19 cellular contexts compared by ENCODE assay signal in the genomic region with DNA sequence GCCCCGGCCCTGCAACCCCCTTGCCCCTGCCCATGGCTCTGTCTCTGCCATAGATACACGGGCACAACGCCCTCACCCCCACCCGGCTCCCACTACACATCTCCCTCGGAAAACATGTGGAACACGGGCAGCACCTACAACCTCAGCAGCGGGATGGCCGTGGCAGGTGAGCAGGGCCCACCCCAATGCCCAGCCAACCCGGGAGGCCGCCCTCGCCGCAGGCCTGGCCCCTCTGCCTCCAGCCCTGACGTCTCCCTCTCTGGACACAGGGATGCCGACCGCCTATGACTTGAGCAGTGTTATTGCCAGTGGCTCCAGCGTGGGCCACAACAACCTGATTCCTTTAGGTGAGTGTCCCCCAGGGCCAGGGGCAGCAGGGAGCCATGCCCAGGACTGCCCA. TPM values are rescaled to one million over a fixed set of nuclear protein-coding genes. Genes with fewer than 3 reads are reported as not detected.
DNase-seq lines count a peak whose midpoint lies in the region; ATAC-seq and TF ChIP-seq lines count a peak whose summit lies in the region.
"Had no signal": no experiment of that assay in that cellular context is flagged by ENCODE, and none has a peak within 500 bp of the region (broad histone marks: within the 10 kb centered on the region; RNA-seq: fewer than 3 reads in every experiment).

No MANE protein-coding gene starts in this region.

- TF ChIP-seq POLR2A in HCT116 (IDR thresholded peaks at IDR 0.05; ENCODE audit: borderline replicate concordance, extremely low read depth, insufficient read depth, insufficient read length) = no peak

- WGBS in endodermal cell (ENCODE audit: insufficient coverage in 1 of 2, insufficient read length in 1 of 2), 2 experiments = 95 to 100% methylated on average over 1 to 16 of the region's 16 CpGs

- H3K4me1 Mint-ChIP-seq in endodermal cell = no peaks in the 10 kb centered on the region
- no peaks in the 10 kb centered on the region for H3K4me1 Mint-ChIP-seq in activated naive CD8-positive, alpha-beta T cell treated with anti-CD3 and anti-CD28 coated beads, Interleukin-2, amount 50 U/mL, for 24 hours
- H3K4me1 Mint-ChIP-seq: CD4-positive, CD25-positive, alpha-beta regulatory T cell had no signal

- no peak overlapping the region for H3K27ac ChIP-seq in HCT116 (ENCODE audit: low read depth, low read length)
- H3K27ac ChIP-seq in RWPE2 (ENCODE audit: poor library complexity, severe bottlenecking) = no peak overlapping the region
- no peak overlapping the region for H3K27ac ChIP-seq in endodermal cell (ENCODE audit: low read depth, low read length)
- peak overlapping the region; percentile 3 for H3K27ac ChIP-seq in skeletal muscle tissue (ENCODE audit: low read depth, low read length)
- H3K27ac ChIP-seq: HL-60 had no signal

- H3K9me3 Mint-ChIP-seq in endodermal cell = no peaks in the 10 kb centered on the region
- no peaks in the 10 kb centered on the region for H3K9me3 Mint-ChIP-seq in activated naive CD8-positive, alpha-beta T cell treated with anti-CD3 and anti-CD28 coated beads, Interleukin-2, amount 50 U/mL, for 24 hours
- H3K9me3 Mint-ChIP-seq: CD4-positive, CD25-positive, alpha-beta regulatory T cell; T-cell had no signal

- no TSS peak for BruUV-seq in HCT116 (replicated peaks; lab: Mats Ljungman, UMichigan)

- H3K9me3 ChIP-seq in HCT116 (ENCODE audit: control insufficient read depth in 1 of 2, insufficient read depth in 1 of 2, low read depth in 1 of 2, low read length in 2 of 2) (no peaks in the 10 kb centered on the region), RWPE2 (ENCODE audit: severe bottlenecking) (no peaks in the 10 kb centered on the region), endodermal cell (ENCODE audit: control insufficient read depth, low read length) (no peaks in the 10 kb centered on the region), skeletal muscle tissue (ENCODE audit: control insufficient read depth in 3 of 3, low read length in 3 of 3) (no peaks in the 10 kb centered on the region)

- no peak overlapping the region for H3K4me3 ChIP-seq in HCT116 (replicated peaks in 1 of 2; ENCODE audit: low read depth in 1 of 2, low read length in 2 of 2)
- no peak overlapping the region for H3K4me3 ChIP-seq in RWPE2 (ENCODE audit: severe bottlenecking)
- H3K4me3 ChIP-seq in endodermal cell (ENCODE audit: low read length) = no peak overlapping the region
- no peak overlapping the region for H3K4me3 ChIP-seq in skeletal muscle tissue (ENCODE audit: low read length in 3 of 3)

- H3K4me1 ChIP-seq in HCT116 (ENCODE audit: control insufficient read depth in 1 of 2, insufficient read depth in 2 of 2, low read length in 2 of 2) (peaks cover 0 to 3% of the 10 kb centered on the region in 2 experiments; a peak in 2 of 4 replicates), RWPE2 (ENCODE audit: insufficient read depth, poor library complexity, severe bottlenecking) (peaks cover 2% of the 10 kb centered on the region), endodermal cell (ENCODE audit: control insufficient read depth, insufficient read depth, low read length) (no peaks in the 10 kb centered on the region), skeletal muscle tissue (ENCODE audit: control insufficient read depth in 3 of 3, insufficient read depth in 3 of 3, low read length in 3 of 3) (peaks cover 19 to 63% (median 46%) of the 10 kb centered on the region in 3 donors)

- TF ChIP-seq RAD21 in HCT116 (IDR thresholded peaks at IDR 0.05; ENCODE audit: low read depth) = no peak

- H3K9ac ChIP-seq in HCT116 (ENCODE audit: low read length) = no peak overlapping the region
- H3K9ac ChIP-seq in endodermal cell (ENCODE audit: extremely low read depth, low read length, poor library complexity, severe bottlenecking) = no peak overlapping the region
- H3K9ac ChIP-seq in skeletal muscle tissue (ENCODE audit: low read depth in 1 of 3, low read length in 3 of 3) = peak overlapping the region in 1 of 3 donors; percentile 25

- H3K9me2 ChIP-seq in HCT116 (ENCODE audit: insufficient read depth) = no peaks in the 10 kb centered on the region

- H3K27ac Mint-ChIP-seq in endodermal cell = no peak overlapping the region
- H3K27ac Mint-ChIP-seq in activated naive CD8-positive, alpha-beta T cell treated with anti-CD3 and anti-CD28 coated beads, Interleukin-2, amount 50 U/mL, for 24 hours = no peak overlapping the region
- H3K27ac Mint-ChIP-seq: B cell; CD4-positive, CD25-positive, alpha-beta regulatory T cell; T-cell had no signal

- no peak overlapping the region for H3K4me2 ChIP-seq in HCT116 (ENCODE audit: low read length)

- peaks cover 20 to 26% of the 10 kb centered on the region in 2 experiments for H3K36me3 ChIP-seq in HCT116 (ENCODE audit: control insufficient read depth in 1 of 2, insufficient read depth in 2 of 2, low read length in 2 of 2)
- H3K36me3 ChIP-seq in RWPE2 (ENCODE audit: low read depth) = peaks cover 55% of the 10 kb centered on the region
- H3K36me3 ChIP-seq in endodermal cell (ENCODE audit: control insufficient read depth, insufficient read depth, low read length) = peaks cover 32% of the 10 kb centered on the region
- peaks cover 46 to 67% (median 59%) of the 10 kb centered on the region in 3 donors for H3K36me3 ChIP-seq in skeletal muscle tissue (ENCODE audit: control insufficient read depth in 3 of 3, insufficient read depth in 3 of 3, low read length in 3 of 3)

- no peak overlapping the region for H2AFZ ChIP-seq in HCT116 (ENCODE audit: low read depth, low read length, poor library complexity, severe bottlenecking)

- intact Hi-C loops in HCT116 (cut with micrococcal nuclease) = no loop called here

- no peaks in the 10 kb centered on the region for H4K20me1 ChIP-seq in HCT116 (ENCODE audit: insufficient read depth)

- DNase-seq in HCT116 (ENCODE audit: low read depth, low spot score) (no peak), RWPE2 (ENCODE audit: low spot score) (peak; percentile 58), endodermal cell (peak; percentile 43), hepatic stellate cell (ENCODE audit: low spot score) (no peak), HuH-7 (ENCODE audit: low spot score) (no peak)
- DNase-seq in activated naive CD8-positive, alpha-beta T cell treated with anti-CD3 and anti-CD28 coated beads, Interleukin-2, amount 50 U/mL, for 24 hours = no peak
- DNase-seq: CD4-positive, CD25-positive, alpha-beta regulatory T cell; DMS79 treated with DMSO at 0.1 percent for 48 hours; MV-4-11; NCI-H1436 treated with DMSO at 0.1 percent for 48 hours; NCI-H2029 treated with DMSO at 0.1 percent for 48 hours; NCI-H2171 treated with DMSO at 0.1 percent for 48 hours; NCI-H446 treated with DMSO at 0.1 percent for 48 hours; NCI-H748 treated with DMSO at 0.1 percent for 48 hours; T-cell had no signal

- peaks cover 36% of the 10 kb centered on the region for H3K36me3 Mint-ChIP-seq in endodermal cell (ENCODE audit: low read depth)
- H3K36me3 Mint-ChIP-seq in activated naive CD8-positive, alpha-beta T cell treated with anti-CD3 and anti-CD28 coated beads, Interleukin-2, amount 50 U/mL, for 24 hours (ENCODE audit: low read depth) = peaks cover 6% of the 10 kb centered on the region

- POLR2A ChIA-PET in HCT116 (lab: Charles Lee) = no interaction called here

- RAD21 ChIA-PET in HCT116 (lab: Charles Lee; ENCODE audit: low non-redundant PET in 1 of 2, low total read pairs in 2 of 2, uncharacterized antibody in 2 of 2, unreplicated experiment in 2 of 2) = no interaction called here

- no peaks in the 10 kb centered on the region for H3K27me3 ChIP-seq in HCT116 (ENCODE audit: insufficient read depth, low read length)
- H3K27me3 ChIP-seq in RWPE2 (ENCODE audit: insufficient read depth, poor library complexity, severe bottlenecking) = no peaks in the 10 kb centered on the region
- H3K27me3 ChIP-seq in endodermal cell (ENCODE audit: control insufficient read depth, insufficient read depth, low read length, poor library complexity, severe bottlenecking) = no peaks in the 10 kb centered on the region
- no peaks in the 10 kb centered on the region for H3K27me3 ChIP-seq in skeletal muscle tissue (ENCODE audit: control insufficient read depth in 3 of 3, insufficient read depth in 3 of 3, low read length in 3 of 3)

- no peaks in the 10 kb centered on the region for H3K79me2 ChIP-seq in HCT116 (ENCODE audit: insufficient read depth, low read length)

- no peak for TF ChIP-seq CTCF in HCT116 (IDR thresholded peaks at IDR 0.05 in 2 of 3, conservative IDR thresholded peaks at IDR 0.05 in 1 of 3; ENCODE audit: borderline replicate concordance in 1 of 3, insufficient read depth in 1 of 3, low read depth in 2 of 3, low read length in 2 of 3)
- no peak for TF ChIP-seq CTCF in RWPE2 (IDR thresholded peaks at IDR 0.05; ENCODE audit: poor library complexity, severe bottlenecking)
- TF ChIP-seq CTCF in endodermal cell (conservative IDR thresholded peaks at IDR 0.05) = no peak

- H3K4me3 Mint-ChIP-seq in endodermal cell = no peak overlapping the region
- H3K4me3 Mint-ChIP-seq in activated naive CD8-positive, alpha-beta T cell treated with anti-CD3 and anti-CD28 coated beads, Interleukin-2, amount 50 U/mL, for 24 hours = no peak overlapping the region
- H3K4me3 Mint-ChIP-seq: B cell; CD4-positive, CD25-positive, alpha-beta regulatory T cell; T-cell had no signal

- H3K27me3 Mint-ChIP-seq in endodermal cell (ENCODE audit: insufficient read depth) = no peaks in the 10 kb centered on the region
- no peaks in the 10 kb centered on the region for H3K27me3 Mint-ChIP-seq in activated naive CD8-positive, alpha-beta T cell treated with anti-CD3 and anti-CD28 coated beads, Interleukin-2, amount 50 U/mL, for 24 hours
- H3K27me3 Mint-ChIP-seq: B cell; CD4-positive, CD25-positive, alpha-beta regulatory T cell; T-cell had no signal

- CTCF ChIA-PET in HCT116 (lab: Charles Lee) = no interaction called here

- no peak for ATAC-seq in HCT116
- ATAC-seq in RWPE2 (ENCODE audit: low read depth) = peak; percentile 6; the same call in 1 of the 3 replicates
- no peak for ATAC-seq in activated naive CD8-positive, alpha-beta T cell treated with anti-CD3 and anti-CD28 coated beads, Interleukin-2, amount 50 U/mL, for 24 hours
- ATAC-seq in GM21717 (IDR thresholded peaks at IDR 0.05; ENCODE audit: unreplicated experiment) = no peak
- ATAC-seq: T-cell had no signal

RNA-seq across cellular contexts. Expression of a gene that starts 7.7 kb away (rescaled TPM):
- 44.7 TPM for total RNA-seq in HCT116 (2021; ENCODE audit: unreplicated experiment)
- polyA plus RNA-seq in HCT116 (2012) = 53.2 and 67.3 TPM in 2 replicates
- 10 to 100 TPM; 55.6 to 62.6 TPM for total RNA-seq in endodermal cell
- polyA plus RNA-seq in endodermal cell (2013, experiment 1 of 2) = 32.0 TPM
- 34.9 TPM for polyA plus RNA-seq in endodermal cell (2013, experiment 2 of 2)
- total RNA-seq in skeletal muscle tissue = 30.3 TPM

RNA-seq across cellular contexts. Expression of a gene that starts 7.8 kb away (rescaled TPM):
- total RNA-seq in HCT116 (2021; ENCODE audit: unreplicated experiment) (20.3 TPM), endodermal cell (10 to 100 TPM; 20.0 to 26.8 TPM), skeletal muscle tissue (25.6 TPM)
- 10.6 and 12.6 TPM in 2 replicates for polyA plus RNA-seq in HCT116 (2012)
- polyA plus RNA-seq in endodermal cell (2013, experiment 1 of 2) = 20.9 TPM
- 20.7 TPM for polyA plus RNA-seq in endodermal cell (2013, experiment 2 of 2)

RNA-seq across cellular contexts. Expression of a gene that starts 40.0 kb away (rescaled TPM):
- total RNA-seq in HCT116 (2021; ENCODE audit: unreplicated experiment) (116 TPM), endodermal cell (100 to 1,000 TPM; 290 to 292 TPM), skeletal muscle tissue (58.5 TPM)
- polyA plus RNA-seq in HCT116 (2012) = 102 and 108 TPM in 2 replicates
- 278 TPM for polyA plus RNA-seq in endodermal cell (2013, experiment 1 of 2)
- polyA plus RNA-seq in endodermal cell (2013, experiment 2 of 2) = 266 TPM

RNA-seq across cellular contexts. Expression of a gene that starts 49.4 kb away (rescaled TPM):
- total RNA-seq in HCT116 (2021; ENCODE audit: unreplicated experiment) (103 TPM), endodermal cell (10 to 100 TPM; 80.6 to 86.6 TPM), skeletal muscle tissue (19.8 TPM)
- 92.2 and 98.1 TPM in 2 replicates for polyA plus RNA-seq in HCT116 (2012)
- 115 TPM for polyA plus RNA-seq in endodermal cell (2013, experiment 1 of 2)
- polyA plus RNA-seq in endodermal cell (2013, experiment 2 of 2) = 105 TPM

Comparison
In these comparisons a context has a peak if more than half of its experiments do, and no peak if none do; other contexts are left out.
1. DNase-seq: peak in RWPE2 (single experiment) and endodermal cell (single experiment); none in HCT116 (single experiment), activated naive CD8-positive, alpha-beta T cell treated with anti-CD3 and anti-CD28 coated beads, Interleukin-2, amount 50 U/mL, for 24 hours (single experiment), hepatic stellate cell (single experiment) and HuH-7 (single experiment).